16 cellular contexts compared by ENCODE assay signal in genomic region chr3:177237206-177237605, GRCh38. TPM values are rescaled to one million over a fixed set of nuclear protein-coding genes. Genes with fewer than 3 reads are reported as not detected.
DNase-seq lines count a peak whose midpoint lies in the region; ATAC-seq and TF ChIP-seq lines count a peak whose summit lies in the region.
"Had no signal": no experiment of that assay in that cellular context is flagged by ENCODE, and none has a peak within 500 bp of the region (broad histone marks: within the 10 kb centered on the region; RNA-seq: fewer than 3 reads in every experiment).

No MANE protein-coding gene starts in this region.

- H3K4me3 ChIP-seq in heart right ventricle (no peak overlapping the region), uterus (no peak overlapping the region)
- H3K4me3 ChIP-seq: SJCRH30 had no signal

- intact Hi-C loops in left ventricle myocardium superior (cut with micrococcal nuclease): no loop called here
- intact Hi-C loops in heart right ventricle (cut with DNase I): no loop called here
- intact Hi-C loops in uterus (cut with DNase I; ENCODE audit: low total_unique reads): no loop called here

- H3K4me1 ChIP-seq in heart right ventricle: no peaks in the 10 kb centered on the region
- H3K4me1 ChIP-seq in foreskin keratinocyte: no peaks in the 10 kb centered on the region
- no peaks in the 10 kb centered on the region for H3K4me1 ChIP-seq in uterus

- H3K27me3 ChIP-seq in heart right ventricle: no peaks in the 10 kb centered on the region
- H3K27me3 ChIP-seq in foreskin keratinocyte: no peaks in the 10 kb centered on the region
- H3K27me3 ChIP-seq in uterus: no peaks in the 10 kb centered on the region
- H3K27me3 ChIP-seq: SJCRH30 had no signal

- H3K36me3 ChIP-seq in heart right ventricle: no peaks in the 10 kb centered on the region
- no peaks in the 10 kb centered on the region for H3K36me3 ChIP-seq in uterus
- H3K36me3 ChIP-seq: SJCRH30 had no signal

- TF ChIP-seq POLR2A in uterus (IDR thresholded peaks at IDR 0.05): no peak

- ATAC-seq in left ventricle myocardium superior: peak; percentile 37
- no peak for ATAC-seq in heart right ventricle
- ATAC-seq in foreskin keratinocyte: peak; percentile 44
- ATAC-seq: HepG2 had no signal

- TF ChIP-seq CTCF in heart right ventricle (IDR thresholded peaks at IDR 0.05): no peak
- TF ChIP-seq CTCF in foreskin keratinocyte (conservative IDR thresholded peaks at IDR 0.05): no peak
- TF ChIP-seq CTCF in uterus (IDR thresholded peaks at IDR 0.05): no peak

- DNase-seq in left ventricle myocardium superior (no peak), heart right ventricle (no peak), astrocyte of the hippocampus (ENCODE audit: low read depth, low spot score) (peak; percentile 12), foreskin keratinocyte (peak in 1 of 2 donors; percentile 17), COLO829 (ENCODE audit: low spot score) (no peak), uterus (no peak), GM19240 (ENCODE audit: insufficient read length, low spot score) (no peak)
- DNase-seq in activated naive CD4-positive, alpha-beta T cell (lab: John Stamatoyannopoulos, UW): no peak
- DNase-seq: Calu3; CD4-positive, CD25-positive, alpha-beta regulatory T cell; DMS79; NCI-H187 treated with DMSO at 0.1 percent for 48 hours; NCI-H2171 treated with DMSO at 0.1 percent for 48 hours; NCI-H510A treated with DMSO at 0.1 percent for 48 hours; SJCRH30 had no signal

- WGBS in heart right ventricle, 2 donors: 72 to 73% methylated on average over 4 of the region's 4 CpGs

- H3K9me3 ChIP-seq in heart right ventricle: no peaks in the 10 kb centered on the region
- H3K9me3 ChIP-seq in uterus: no peaks in the 10 kb centered on the region
- H3K9me3 ChIP-seq: SJCRH30 had no signal

- H3K27ac ChIP-seq in heart right ventricle (no peak overlapping the region), foreskin keratinocyte (no peak overlapping the region), uterus (no peak overlapping the region)
- H3K27ac ChIP-seq: SJCRH30 had no signal

RNA-seq across cellular contexts. Expression of gene TBL1XR1, which starts 39.9 kb away (rescaled TPM):
- total RNA-seq in left ventricle myocardium superior (99.6 TPM), heart right ventricle (100 to 1,000 TPM in 8 of 10 donors, 10 to 100 TPM in 2; 79.6 to 184 (median 129) TPM), foreskin keratinocyte (100 and 107 TPM in 2 replicates), uterus (100 to 1,000 TPM in 2 of 4 donors, 10 to 100 TPM in 2; 55.6 to 281 (median 102) TPM)
- polyA plus RNA-seq in heart right ventricle (10 to 100 TPM; 25.7 to 33.6 TPM), foreskin keratinocyte (25.8 and 29.6 TPM in 2 replicates)

Comparison
In these comparisons a context has a peak if more than half of its experiments do, and no peak if none do; other contexts are left out.
1. ATAC-seq: peak in left ventricle myocardium superior (single experiment) and foreskin keratinocyte (single experiment); none in heart right ventricle (0 of 8).